Comparison of ENCODE assay signal across 7 cellular contexts in the genomic region with DNA sequence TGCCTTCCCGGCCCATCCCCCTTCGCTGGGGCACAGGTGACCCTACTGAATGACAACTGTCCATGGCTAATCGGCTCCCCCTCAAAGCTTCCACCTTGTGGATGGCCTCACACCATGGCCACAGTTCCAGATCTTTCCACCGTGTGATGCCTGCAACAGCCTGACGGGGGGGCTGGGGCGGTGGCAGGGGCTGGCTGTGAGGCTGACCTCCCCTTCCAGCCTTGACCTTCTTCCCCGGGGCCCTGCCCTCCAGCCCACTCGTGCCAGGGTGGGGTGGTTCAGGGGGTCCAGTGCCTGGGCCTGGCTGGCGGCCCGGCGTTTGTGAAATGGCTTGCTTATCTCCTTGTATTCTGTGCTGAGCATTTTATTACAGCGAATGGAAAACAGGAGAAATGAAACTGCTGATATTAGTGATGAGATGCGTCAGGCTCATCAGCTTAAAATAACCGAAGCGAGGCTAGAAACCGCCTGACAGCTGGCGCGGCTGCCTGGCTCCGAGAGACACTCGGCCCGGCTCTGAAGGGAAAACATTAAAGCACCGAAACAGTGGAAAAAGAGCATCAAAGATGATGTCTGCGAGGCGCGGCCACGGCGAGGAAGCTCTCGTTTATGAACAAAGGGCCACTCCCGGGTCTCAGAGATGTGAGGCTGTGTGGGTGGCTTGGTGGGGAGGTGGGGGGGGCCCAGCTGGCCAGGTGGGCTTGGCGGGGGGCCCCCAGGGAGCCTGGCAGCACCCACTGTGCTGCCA. TPM values are rescaled to one million over a fixed set of nuclear protein-coding genes. Genes with fewer than 3 reads are reported as not detected.
DNase-seq lines count a peak whose midpoint lies in the region; ATAC-seq and TF ChIP-seq lines count a peak whose summit lies in the region.

No MANE protein-coding gene starts in this region.

- H3K27me3 ChIP-seq in foreskin keratinocyte (peaks cover 16% of the 10 kb centered on the region), sigmoid colon (peaks cover under 1 to 49% (median 25%) of the 10 kb centered on the region in 3 donors)

- no peak for TF ChIP-seq POLR2A in sigmoid colon (IDR thresholded peaks at IDR 0.05)

- ATAC-seq in GM18907 (IDR thresholded peaks at IDR 0.05; ENCODE audit: unreplicated experiment) (peak; percentile 53), HG03354 (IDR thresholded peaks at IDR 0.05; ENCODE audit: poor library complexity, severe bottlenecking, unreplicated experiment) (peak; percentile 62), foreskin keratinocyte (peak; percentile 29)

- H3K4me1 ChIP-seq in foreskin keratinocyte (no peaks in the 10 kb centered on the region), sigmoid colon (peaks cover 0 to 30% (median 19%) of the 10 kb centered on the region in 4 donors)

- no peak for TF ChIP-seq CTCF in foreskin keratinocyte (conservative IDR thresholded peaks at IDR 0.05)
- TF ChIP-seq CTCF in sigmoid colon (IDR thresholded peaks at IDR 0.05), result peak in 1 of 4 experiments; percentile 18

- no peaks in the 10 kb centered on the region for H3K9me3 ChIP-seq in sigmoid colon

- no peak overlapping the region for H3K27ac ChIP-seq in foreskin keratinocyte
- H3K27ac ChIP-seq in sigmoid colon, result peak overlapping the region; percentile 8 to 79 (median 60)

- peak; percentile 77 for DNase-seq in activated CD8-positive, alpha-beta memory T cell treated with anti-CD3 and anti-CD28 coated beads, Interleukin-2, amount 50 U/mL, for 48 hours
- DNase-seq in foreskin keratinocyte, result no peak
- DNase-seq in sigmoid colon, result peak; percentile 81
- no peak for DNase-seq in NCI-H2196 treated with DMSO at 0.1 percent for 48 hours (lab: John Stamatoyannopoulos, UW; ENCODE audit: unreplicated experiment)
- DNase-seq in SIG-M5 (lab: John Stamatoyannopoulos, UW), result no peak

- H3K36me3 ChIP-seq in sigmoid colon, result no peaks in the 10 kb centered on the region

- peak overlapping the region in 2 of 4 donors; percentile 22 to 26 for H3K4me3 ChIP-seq in sigmoid colon

- intact Hi-C loops in sigmoid colon (cut with DNase I), result no loop called here

- 5 to 23% methylated on average over 30 of the region's 30 CpGs for WGBS in sigmoid colon, 2 donors

- no peak for TF ChIP-seq EP300 in sigmoid colon (IDR thresholded peaks at IDR 0.05)

RNA-seq across cellular contexts. Expression of gene PDCD1, which starts 0.9 kb away (rescaled TPM):
- not detected in 2 replicates for total RNA-seq in foreskin keratinocyte
- polyA plus RNA-seq in foreskin keratinocyte, result not detected in 2 replicates
- total RNA-seq in sigmoid colon, result under 1 TPM in 3 of 4 donors, not detected in 1; 0.14 to 0.99 (median 0.36) TPM
- 1 to 10 TPM in 1 of 3 donors, not detected in 2; 3.2 TPM for polyA plus RNA-seq in sigmoid colon

RNA-seq across cellular contexts. Expression of gene RTP5, which starts 9.9 kb away (rescaled TPM):
- total RNA-seq in foreskin keratinocyte (not detected in 2 replicates), sigmoid colon (under 1 TPM in 1 of 4 donors, not detected in 3; 0.16 TPM)
- polyA plus RNA-seq in foreskin keratinocyte (not detected in 2 replicates), sigmoid colon (under 1 TPM in 1 of 3 donors, not detected in 2; 0.19 TPM)

RNA-seq across cellular contexts. Expression of gene NEU4, which starts 50.6 kb away (rescaled TPM):
- total RNA-seq in foreskin keratinocyte (not detected in 2 replicates), sigmoid colon (1 to 10 TPM in 1 of 4 donors, under 1 TPM in 2, not detected in 1; 0.36 to 3.6 (median 0.49) TPM)
- polyA plus RNA-seq in foreskin keratinocyte (not detected in 2 replicates), sigmoid colon (10 to 100 TPM; 16.3 to 66.1 (median 39.1) TPM)

Comparison
In these comparisons a context has a peak if more than half of its experiments do, and no peak if none do; other contexts are left out.
1. DNase-seq: peak in activated CD8-positive, alpha-beta memory T cell treated with anti-CD3 and anti-CD28 coated beads, Interleukin-2, amount 50 U/mL, for 48 hours (single experiment) and sigmoid colon (single experiment); none in foreskin keratinocyte (0 of 2), NCI-H2196 treated with DMSO at 0.1 percent for 48 hours (single experiment) and SIG-M5 (single experiment).
2. Peak in every context shown above with its lines, with median percentiles within 50 percentile points of each other: ATAC-seq.